Comparison of ENCODE assay signal across 12 cellular contexts in genomic region chr9:94316236-94316635, GRCh38. TPM values are rescaled to one million over a fixed set of nuclear protein-coding genes. Genes with fewer than 3 reads are reported as not detected.
DNase-seq lines count a peak whose midpoint lies in the region; ATAC-seq and TF ChIP-seq lines count a peak whose summit lies in the region.
"Not testable (repeated sequence)": the region's sequence is repeated elsewhere in the genome, so short reads cannot be mapped to it uniquely, and the experiment has no call there.
"Had no signal": no experiment of that assay in that cellular context is flagged by ENCODE, and none has a peak within 500 bp of the region (broad histone marks: within the 10 kb centered on the region; RNA-seq: fewer than 3 reads in every experiment).

No MANE protein-coding gene starts in this region.

- H3K27ac ChIP-seq in CD8-positive, alpha-beta T cell (ENCODE audit: low read depth, low read length), result not testable (repeated sequence)

- not testable (repeated sequence) for H3K36me3 Mint-ChIP-seq in CD8-positive, alpha-beta T cell; activated naive CD8-positive, alpha-beta T cell treated with anti-CD3 and anti-CD28 coated beads, Interleukin-2, amount 10 ng/mL, durations not matched to agents 7 days and 5 days; stimulated activated effector memory CD8-positive, alpha-beta T cell treated with anti-CD3 and anti-CD28 coated beads, Interleukin-12 subunit alpha, Interleukin-12 subunit beta, amount 100 ng/mL, for 72 hours

- not testable (repeated sequence) for H3K27me3 ChIP-seq in CD8-positive, alpha-beta T cell (ENCODE audit: insufficient read depth, low read length)

- peak; percentile 34 for ATAC-seq in CD8-positive, alpha-beta T cell
- peak; percentile 68 for ATAC-seq in GM18868 (IDR thresholded peaks at IDR 0.05; ENCODE audit: unreplicated experiment)
- peak; percentile 76 for ATAC-seq in GM19397 (IDR thresholded peaks at IDR 0.05; ENCODE audit: unreplicated experiment)
- ATAC-seq in GM21576 (IDR thresholded peaks at IDR 0.05; ENCODE audit: unreplicated experiment), result peak; percentile 56
- ATAC-seq in HG02870 (IDR thresholded peaks at IDR 0.05; ENCODE audit: unreplicated experiment), result peak; percentile 50
- ATAC-seq in HG03196 (IDR thresholded peaks at IDR 0.05; ENCODE audit: unreplicated experiment), result peak; percentile 67
- ATAC-seq in activated naive CD8-positive, alpha-beta T cell treated with anti-CD3 and anti-CD28 coated beads, Interleukin-2, amount 10 ng/mL, durations not matched to agents 7 days and 5 days (ENCODE audit: low read depth), result peak; percentile 71
- ATAC-seq in stimulated activated effector memory CD8-positive, alpha-beta T cell treated with anti-CD3 and anti-CD28 coated beads, Interleukin-12 subunit alpha, Interleukin-12 subunit beta, amount 100 ng/mL, for 72 hours, result peak; percentile 82

- H3K9me3 ChIP-seq in CD8-positive, alpha-beta T cell (ENCODE audit: low read length), result not testable (repeated sequence)

- not testable (repeated sequence) for H3K36me3 ChIP-seq in CD8-positive, alpha-beta T cell (ENCODE audit: insufficient read depth, low read length)

- H3K27me3 Mint-ChIP-seq in CD8-positive, alpha-beta T cell (ENCODE audit: low read depth); activated naive CD8-positive, alpha-beta T cell treated with anti-CD3 and anti-CD28 coated beads, Interleukin-2, amount 10 ng/mL, durations not matched to agents 7 days and 5 days: not testable (repeated sequence)

- H3K27ac Mint-ChIP-seq in CD8-positive, alpha-beta T cell; activated naive CD8-positive, alpha-beta T cell treated with anti-CD3 and anti-CD28 coated beads, Interleukin-2, amount 10 ng/mL, durations not matched to agents 7 days and 5 days; stimulated activated effector memory CD8-positive, alpha-beta T cell treated with anti-CD3 and anti-CD28 coated beads, Interleukin-12 subunit alpha, Interleukin-12 subunit beta, amount 100 ng/mL, for 72 hours: not testable (repeated sequence)

- H3K4me3 Mint-ChIP-seq in CD8-positive, alpha-beta T cell; activated naive CD8-positive, alpha-beta T cell treated with anti-CD3 and anti-CD28 coated beads, Interleukin-2, amount 10 ng/mL, durations not matched to agents 7 days and 5 days; stimulated activated effector memory CD8-positive, alpha-beta T cell treated with anti-CD3 and anti-CD28 coated beads, Interleukin-12 subunit alpha, Interleukin-12 subunit beta, amount 100 ng/mL, for 72 hours: not testable (repeated sequence)

- CTCF ChIA-PET in CD8-positive, alpha-beta T cell (lab: Charles Lee), result not testable (repeated sequence)

- intact Hi-C loops in CD8-positive, alpha-beta T cell (cut with DNase I, micrococcal nuclease), result not testable (repeated sequence)

- not testable (repeated sequence) for DNase-seq in CD8-positive, alpha-beta T cell; activated naive CD8-positive, alpha-beta T cell treated with anti-CD3 and anti-CD28 coated beads, Interleukin-2, amount 10 ng/mL, durations not matched to agents 7 days and 5 days; stimulated activated effector memory CD8-positive, alpha-beta T cell treated with anti-CD3 and anti-CD28 coated beads, Interleukin-12 subunit alpha, Interleukin-12 subunit beta, amount 100 ng/mL, for 72 hours (ENCODE audit: low spot score in 2 of 2)

- not testable (repeated sequence) for H3K4me1 Mint-ChIP-seq in CD8-positive, alpha-beta T cell (ENCODE audit: low read depth); activated naive CD8-positive, alpha-beta T cell treated with anti-CD3 and anti-CD28 coated beads, Interleukin-2, amount 10 ng/mL, durations not matched to agents 7 days and 5 days; stimulated activated effector memory CD8-positive, alpha-beta T cell treated with anti-CD3 and anti-CD28 coated beads, Interleukin-12 subunit alpha, Interleukin-12 subunit beta, amount 100 ng/mL, for 72 hours

- TF ChIP-seq CTCF in CD8-positive, alpha-beta T cell (IDR thresholded peaks at IDR 0.05), result not testable (repeated sequence)

- POLR2A ChIA-PET in CD8-positive, alpha-beta T cell (lab: Charles Lee); activated naive CD8-positive, alpha-beta T cell treated with anti-CD3 and anti-CD28 coated beads, Interleukin-2, amount 10 ng/mL, durations not matched to agents 7 days and 5 days (lab: Charles Lee): not testable (repeated sequence)

- H3K9me3 Mint-ChIP-seq in CD8-positive, alpha-beta T cell; activated naive CD8-positive, alpha-beta T cell treated with anti-CD3 and anti-CD28 coated beads, Interleukin-2, amount 10 ng/mL, durations not matched to agents 7 days and 5 days; stimulated activated effector memory CD8-positive, alpha-beta T cell treated with anti-CD3 and anti-CD28 coated beads, Interleukin-12 subunit alpha, Interleukin-12 subunit beta, amount 100 ng/mL, for 72 hours: not testable (repeated sequence)

- H3K4me1 ChIP-seq in CD8-positive, alpha-beta T cell (ENCODE audit: insufficient read depth, low read length), result not testable (repeated sequence)

- not testable (repeated sequence) for H3K4me3 ChIP-seq in CD8-positive, alpha-beta T cell (ENCODE audit: low read depth, low read length)

RNA-seq across cellular contexts. Expression of gene NUTM2F, which starts 12.2 kb away (rescaled TPM):
- not detected for total RNA-seq in CD8-positive, alpha-beta T cell
- not detected for total RNA-seq in activated naive CD8-positive, alpha-beta T cell treated with anti-CD3 and anti-CD28 coated beads, Interleukin-2, amount 10 ng/mL, durations not matched to agents 7 days and 5 days
- total RNA-seq: B cell; CD4-positive, CD25-positive, alpha-beta regulatory T cell; HFFc6; T-helper 1 cell treated with Interleukin-12 subunit alpha and Interleukin-12 subunit beta and Interleukin-4 antibody, amounts not matched to agents 30 ng/mL and 1 ng/mL, for 36 hours had no signal

RNA-seq across cellular contexts. Expression of gene ZNF169, which starts 57.1 kb away (rescaled TPM):
- total RNA-seq in CD8-positive, alpha-beta T cell, result 1 to 10 TPM; 3.3 to 6.4 TPM
- 10 to 100 TPM; 11.4 to 11.6 TPM for total RNA-seq in activated naive CD8-positive, alpha-beta T cell treated with anti-CD3 and anti-CD28 coated beads, Interleukin-2, amount 10 ng/mL, durations not matched to agents 7 days and 5 days
